ENCODE assay signal across 2 cellular contexts in the genomic region with DNA sequence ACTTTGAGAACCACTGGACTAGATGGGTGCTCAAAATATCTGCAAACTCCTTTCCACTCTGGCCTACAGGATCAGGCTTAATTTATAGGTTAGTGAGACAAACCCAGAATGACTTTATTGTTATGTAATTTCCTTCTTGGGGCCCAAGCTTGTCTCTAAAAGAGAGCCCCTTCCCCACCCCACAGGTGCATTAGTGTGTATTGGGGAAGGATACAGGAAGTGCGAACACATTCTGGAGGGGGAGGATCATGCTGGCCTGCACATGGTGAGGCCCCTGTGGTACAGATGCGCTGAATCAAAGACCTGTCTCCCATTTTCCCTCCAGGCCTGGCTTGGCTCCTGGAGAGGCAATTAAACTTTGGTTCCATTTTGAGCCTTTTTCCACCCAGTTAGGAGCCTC.
TF ChIP-seq lines count a peak whose summit lies in the region.

No MANE protein-coding gene starts in this region.

TF ChIP-seq in IMR-90, 13 proteins besides CTCF, POLR2A, EP300 and RAD21:
- TF ChIP-seq CHD1 (IDR thresholded peaks at IDR 0.05; ENCODE audit: low read depth, low read length): no peak
- TF ChIP-seq RCOR1 (IDR thresholded peaks at IDR 0.05; ENCODE audit: insufficient replicate concordance, low read length): no peak
- no peak for TF ChIP-seq SMC3 (IDR thresholded peaks at IDR 0.05; ENCODE audit: low read depth, low read length)
- no peak for TF ChIP-seq MAZ (IDR thresholded peaks at IDR 0.05; ENCODE audit: borderline replicate concordance, low read depth, low read length)
- TF ChIP-seq, protein P1, sequence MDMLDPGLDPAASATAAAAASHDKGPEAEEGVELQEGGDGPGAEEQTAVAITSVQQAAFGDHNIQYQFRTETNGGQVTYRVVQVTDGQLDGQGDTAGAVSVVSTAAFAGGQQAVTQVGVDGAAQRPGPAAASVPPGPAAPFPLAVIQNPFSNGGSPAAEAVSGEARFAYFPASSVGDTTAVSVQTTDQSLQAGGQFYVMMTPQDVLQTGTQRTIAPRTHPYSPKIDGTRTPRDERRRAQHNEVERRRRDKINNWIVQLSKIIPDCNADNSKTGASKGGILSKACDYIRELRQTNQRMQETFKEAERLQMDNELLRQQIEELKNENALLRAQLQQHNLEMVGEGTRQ (IDR thresholded peaks at IDR 0.05; ENCODE audit: low read depth, low read length): no peak
- TF ChIP-seq NFE2L2 (IDR thresholded peaks at IDR 0.05; ENCODE audit: low read depth, low read length): no peak

TF ChIP-seq in WTC11, 78 proteins besides CTCF, POLR2A, EP300 and RAD21:
- TF ChIP-seq SP1 (CRISPR knock-in tag; conservative IDR thresholded peaks at IDR 0.05): no peak
- TF ChIP-seq RELA (CRISPR knock-in tag; IDR thresholded peaks at IDR 0.05; ENCODE audit: borderline replicate concordance): no peak
- TF ChIP-seq ZBTB21 (CRISPR knock-in tag; IDR thresholded peaks at IDR 0.05; ENCODE audit: borderline replicate concordance): no peak
- TF ChIP-seq, protein P2, sequence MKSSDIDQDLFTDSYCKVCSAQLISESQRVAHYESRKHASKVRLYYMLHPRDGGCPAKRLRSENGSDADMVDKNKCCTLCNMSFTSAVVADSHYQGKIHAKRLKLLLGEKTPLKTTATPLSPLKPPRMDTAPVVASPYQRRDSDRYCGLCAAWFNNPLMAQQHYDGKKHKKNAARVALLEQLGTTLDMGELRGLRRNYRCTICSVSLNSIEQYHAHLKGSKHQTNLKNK (CRISPR knock-in tag; IDR thresholded peaks at IDR 0.05): no peak
- TF ChIP-seq, protein P3, sequence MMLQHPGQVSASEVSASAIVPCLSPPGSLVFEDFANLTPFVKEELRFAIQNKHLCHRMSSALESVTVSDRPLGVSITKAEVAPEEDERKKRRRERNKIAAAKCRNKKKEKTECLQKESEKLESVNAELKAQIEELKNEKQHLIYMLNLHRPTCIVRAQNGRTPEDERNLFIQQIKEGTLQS (CRISPR knock-in tag; conservative IDR thresholded peaks at IDR 0.05): no peak
- TF ChIP-seq NFATC4 (CRISPR knock-in tag; IDR thresholded peaks at IDR 0.05): no peak
- TF ChIP-seq CREB1 (CRISPR knock-in tag; IDR thresholded peaks at IDR 0.05): no peak
- TF ChIP-seq GABPB1 (CRISPR knock-in tag; IDR thresholded peaks at IDR 0.05): no peak
- no peak for TF ChIP-seq KAT7 (CRISPR knock-in tag; IDR thresholded peaks at IDR 0.05; ENCODE audit: borderline replicate concordance)
- no peak for TF ChIP-seq ZSCAN18 (CRISPR knock-in tag; IDR thresholded peaks at IDR 0.05)
- no peak for TF ChIP-seq IRF2 (CRISPR knock-in tag; IDR thresholded peaks at IDR 0.05; ENCODE audit: borderline replicate concordance, low read depth)
- no peak for TF ChIP-seq FOXP1 (CRISPR knock-in tag; IDR thresholded peaks at IDR 0.05; ENCODE audit: borderline replicate concordance)
- TF ChIP-seq ZNF425 (CRISPR knock-in tag; conservative IDR thresholded peaks at IDR 0.05): no peak
- TF ChIP-seq, protein P4, sequence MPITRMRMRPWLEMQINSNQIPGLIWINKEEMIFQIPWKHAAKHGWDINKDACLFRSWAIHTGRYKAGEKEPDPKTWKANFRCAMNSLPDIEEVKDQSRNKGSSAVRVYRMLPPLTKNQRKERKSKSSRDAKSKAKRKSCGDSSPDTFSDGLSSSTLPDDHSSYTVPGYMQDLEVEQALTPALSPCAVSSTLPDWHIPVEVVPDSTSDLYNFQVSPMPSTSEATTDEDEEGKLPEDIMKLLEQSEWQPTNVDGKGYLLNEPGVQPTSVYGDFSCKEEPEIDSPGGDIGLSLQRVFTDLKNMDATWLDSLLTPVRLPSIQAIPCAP (CRISPR knock-in tag; IDR thresholded peaks at IDR 0.05): no peak
- TF ChIP-seq E2F4 (CRISPR knock-in tag; IDR thresholded peaks at IDR 0.05; ENCODE audit: borderline replicate concordance, low read depth): no peak
- TF ChIP-seq ZNF232 (CRISPR knock-in tag; IDR thresholded peaks at IDR 0.05): no peak
- TF ChIP-seq, protein P5, sequence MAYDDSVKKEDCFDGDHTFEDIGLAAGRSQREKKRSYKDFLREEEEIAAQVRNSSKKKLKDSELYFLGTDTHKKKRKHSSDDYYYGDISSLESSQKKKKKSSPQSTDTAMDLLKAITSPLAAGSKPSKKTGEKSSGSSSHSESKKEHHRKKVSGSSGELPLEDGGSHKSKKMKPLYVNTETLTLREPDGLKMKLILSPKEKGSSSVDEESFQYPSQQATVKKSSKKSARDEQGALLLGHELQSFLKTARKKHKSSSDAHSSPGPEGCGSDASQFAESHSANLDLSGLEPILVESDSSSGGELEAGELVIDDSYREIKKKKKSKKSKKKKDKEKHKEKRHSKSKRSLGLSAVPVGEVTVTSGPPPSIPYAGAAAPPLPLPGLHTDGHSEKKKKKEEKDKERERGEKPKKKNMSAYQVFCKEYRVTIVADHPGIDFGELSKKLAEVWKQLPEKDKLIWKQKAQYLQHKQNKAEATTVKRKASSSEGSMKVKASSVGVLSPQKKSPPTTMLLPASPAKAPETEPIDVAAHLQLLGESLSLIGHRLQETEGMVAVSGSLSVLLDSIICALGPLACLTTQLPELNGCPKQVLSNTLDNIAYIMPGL (CRISPR knock-in tag; IDR thresholded peaks at IDR 0.05): no peak
- TF ChIP-seq, protein P6, sequence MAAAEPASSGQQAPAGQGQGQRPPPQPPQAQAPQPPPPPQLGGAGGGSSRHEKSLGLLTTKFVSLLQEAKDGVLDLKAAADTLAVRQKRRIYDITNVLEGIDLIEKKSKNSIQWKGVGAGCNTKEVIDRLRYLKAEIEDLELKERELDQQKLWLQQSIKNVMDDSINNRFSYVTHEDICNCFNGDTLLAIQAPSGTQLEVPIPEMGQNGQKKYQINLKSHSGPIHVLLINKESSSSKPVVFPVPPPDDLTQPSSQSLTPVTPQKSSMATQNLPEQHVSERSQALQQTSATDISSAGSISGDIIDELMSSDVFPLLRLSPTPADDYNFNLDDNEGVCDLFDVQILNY (CRISPR knock-in tag; IDR thresholded peaks at IDR 0.05): no peak
- no peak for TF ChIP-seq ATF6 (CRISPR knock-in tag; IDR thresholded peaks at IDR 0.05)
